ENCODE assay signal across 19 cellular contexts in genomic region chr7:98957766-98958165, GRCh38.
"Had no signal": no experiment of that assay in that cellular context is flagged by ENCODE, and none has a peak within 500 bp of the region (broad histone marks: within the 10 kb centered on the region; RNA-seq: fewer than 3 reads in every experiment).

No MANE protein-coding gene starts in this region.

- H3K4me1 ChIP-seq: colonic mucosa, neural progenitor cell, psoas muscle, sigmoid colon, transverse colon, vagina had no signal

- H3K9me3 Mint-ChIP-seq: dendritic cell treated with granulocyte-macrophage colony-stimulating factor and Interleukin-4, amounts not matched to agents 40 ng/mL and 50 ng/mL, for 4 days; memory B cell; naive thymus-derived CD4-positive, alpha-beta T cell; nephron; neural progenitor cell; stimulated activated memory B cell treated with anti-CD40 and anti-IgM and Interleukin-4, amounts not matched to agents 10 μg/mL and 1 μg/mL and 100 μg/mL, for 72 hours had no signal

- DNase-seq: colonic mucosa; effector memory CD4-positive, alpha-beta T cell; midbrain; naive thymus-derived CD4-positive, alpha-beta T cell; nucleus accumbens; ovary; posterior cingulate gyrus; psoas muscle; sigmoid colon; stimulated activated CD4-positive, alpha-beta T cell treated with anti-CD3 and anti-CD28 coated beads, Interleukin-4, amount 100 ng/mL, for 4 hours; stimulated activated naive CD8-positive, alpha-beta T cell treated with anti-CD3 and anti-CD28 coated beads, Interleukin-15, Interleukin-2, amounts not matched to agents 100 U/mL and 50 U/mL, for 24 hours; transverse colon had no signal

- H3K36me3 ChIP-seq: neural progenitor cell, ovary had no signal

- H3K4me2 ChIP-seq: neural progenitor cell had no signal

- H3K27me3 ChIP-seq: colonic mucosa, neural progenitor cell, ovary, sigmoid colon, transverse colon, vagina had no signal

- H3K27ac Mint-ChIP-seq: dendritic cell treated with granulocyte-macrophage colony-stimulating factor and Interleukin-4, amounts not matched to agents 40 ng/mL and 50 ng/mL, for 4 days; memory B cell; nephron; neural progenitor cell; stimulated activated memory B cell treated with anti-CD40 and anti-IgM and Interleukin-4, amounts not matched to agents 10 μg/mL and 1 μg/mL and 100 μg/mL, for 72 hours had no signal

- H3K27ac ChIP-seq: colonic mucosa, neural progenitor cell, ovary, psoas muscle, sigmoid colon, transverse colon, vagina had no signal

- H3K4me3 Mint-ChIP-seq: dendritic cell treated with granulocyte-macrophage colony-stimulating factor and Interleukin-4, amounts not matched to agents 40 ng/mL and 50 ng/mL, for 4 days; memory B cell; naive thymus-derived CD4-positive, alpha-beta T cell; nephron; neural progenitor cell; stimulated activated memory B cell treated with anti-CD40 and anti-IgM and Interleukin-4, amounts not matched to agents 10 μg/mL and 1 μg/mL and 100 μg/mL, for 72 hours had no signal

- H3K9me3 ChIP-seq: colonic mucosa, ovary, psoas muscle, sigmoid colon, transverse colon, vagina had no signal

- ATAC-seq: naive thymus-derived CD4-positive, alpha-beta T cell; stimulated activated memory B cell treated with anti-CD40 and anti-IgM and Interleukin-4, amounts not matched to agents 10 μg/mL and 1 μg/mL and 100 μg/mL, for 72 hours; stimulated activated naive CD8-positive, alpha-beta T cell treated with anti-CD3 and anti-CD28 coated beads, Interleukin-15, Interleukin-2, amounts not matched to agents 100 U/mL and 50 U/mL, for 24 hours had no signal

- H3K4me3 ChIP-seq: colonic mucosa, lung, neural progenitor cell, ovary, psoas muscle, sigmoid colon, transverse colon, vagina had no signal

- H2AFZ ChIP-seq: neural progenitor cell had no signal

- H3K4me1 Mint-ChIP-seq: memory B cell; nephron; neural progenitor cell; stimulated activated memory B cell treated with anti-CD40 and anti-IgM and Interleukin-4, amounts not matched to agents 10 μg/mL and 1 μg/mL and 100 μg/mL, for 72 hours had no signal

- H3K9ac ChIP-seq: neural progenitor cell had no signal

- H3K27me3 Mint-ChIP-seq: dendritic cell treated with granulocyte-macrophage colony-stimulating factor and Interleukin-4, amounts not matched to agents 40 ng/mL and 50 ng/mL, for 4 days; memory B cell; naive thymus-derived CD4-positive, alpha-beta T cell; stimulated activated memory B cell treated with anti-CD40 and anti-IgM and Interleukin-4, amounts not matched to agents 10 μg/mL and 1 μg/mL and 100 μg/mL, for 72 hours had no signal
